In genomic region chr10:5547684-5547933, GRCh38 we compare ENCODE assay signal across 11 cellular contexts. TPM values are rescaled to one million over a fixed set of nuclear protein-coding genes. Genes with fewer than 3 reads are reported as not detected.
DNase-seq lines count a peak whose midpoint lies in the region; ATAC-seq and TF ChIP-seq lines count a peak whose summit lies in the region.
"Had no signal": no experiment of that assay in that cellular context is flagged by ENCODE, and none has a peak within 500 bp of the region (broad histone marks: within the 10 kb centered on the region; RNA-seq: fewer than 3 reads in every experiment).

No MANE protein-coding gene starts in this region.

- intact Hi-C loops in Panc1 (cut with micrococcal nuclease; ENCODE audit: unreplicated experiment) (no loop called here), dorsolateral prefrontal cortex (cut with DNase I) (no loop called here), tibial artery (cut with DNase I; ENCODE audit: low total_unique reads) (no loop called here)

- ATAC-seq in Panc1 (no peak), HG03039 (IDR thresholded peaks at IDR 0.05; ENCODE audit: unreplicated experiment) (no peak), GM18517 (IDR thresholded peaks at IDR 0.05; ENCODE audit: unreplicated experiment) (no peak)

- TF ChIP-seq CTCF in Panc1 (IDR thresholded peaks at IDR 0.05) = no peak
- TF ChIP-seq CTCF in dorsolateral prefrontal cortex (IDR thresholded peaks at IDR 0.05 in 54 of 56, conservative IDR thresholded peaks at IDR 0.05 in 2 of 56; ENCODE audit: low read depth in 1 of 56, partially characterized antibody in 56 of 56) = no peak
- TF ChIP-seq CTCF in tibial artery (IDR thresholded peaks at IDR 0.05) = no peak

- H3K36me3 ChIP-seq in Panc1 (ENCODE audit: control insufficient read depth, insufficient read depth, low read length) (no peaks in the 10 kb centered on the region), mesodermal cell (ENCODE audit: control insufficient read depth, insufficient read depth, low read length) (no peaks in the 10 kb centered on the region), tibial artery (no peaks in the 10 kb centered on the region)

- H3K4me3 ChIP-seq in Panc1 (ENCODE audit: low read depth in 2 of 2, low read length in 2 of 2) = peak overlapping the region; percentile 20 to 28; a peak in 3 of 4 replicates
- H3K4me3 ChIP-seq in dorsolateral prefrontal cortex = peak overlapping the region in 48 of 59 donors; percentile 1 to 60 (median 38)
- no peak overlapping the region for H3K4me3 ChIP-seq in mesodermal cell (ENCODE audit: extremely low read depth, insufficient read depth, low read length, poor library complexity, severe bottlenecking)
- H3K4me3 ChIP-seq in tibial artery = peak overlapping the region; percentile 8 to 33

- CTCF ChIA-PET in Panc1 (lab: Charles Lee) = interaction anchor here (0.7 kb wide), 1 partner anchor 36 kb away, joined by 3 read pairs; no protein-coding TSS in a partner anchor

- in situ Hi-C loops in Panc1 (cut with HindIII; ENCODE audit: low pct_unique_long_range_greater_than_20kb, low sequenced_read_pairs) = no loop called here

- H3K27ac ChIP-seq in Panc1 (ENCODE audit: low read length) (peak overlapping the region; percentile 78), dorsolateral prefrontal cortex (peak overlapping the region in 35 of 59 donors; percentile 1 to 79 (median 47)), mesodermal cell (ENCODE audit: low read depth, low read length, severe bottlenecking) (peak overlapping the region; percentile 88), tibial artery (peak overlapping the region; percentile 82 to 90)

- peaks cover 32% of the 10 kb centered on the region for H3K4me1 ChIP-seq in Panc1 (ENCODE audit: control insufficient read depth, insufficient read depth, low read length)
- H3K4me1 ChIP-seq in mesodermal cell (ENCODE audit: control insufficient read depth, insufficient read depth, low read length, poor library complexity, severe bottlenecking) = peaks cover 64% of the 10 kb centered on the region
- peaks cover 6 to 85% (median 63%) of the 10 kb centered on the region in 4 donors for H3K4me1 ChIP-seq in tibial artery

- POLR2A ChIA-PET in Panc1 (lab: Charles Lee) = no interaction called here

- no TSS peak for BruUV-seq in Panc1 (replicated peaks; lab: Mats Ljungman, UMichigan)

- H3K9me3 ChIP-seq in Panc1 (ENCODE audit: control insufficient read depth, insufficient read depth, low read depth, low read length) = peaks cover under 1% of the 10 kb centered on the region; the same call in 1 of the 2 replicates
- peaks cover 16% of the 10 kb centered on the region for H3K9me3 ChIP-seq in mesodermal cell (ENCODE audit: control insufficient read depth, low read length)
- H3K9me3 ChIP-seq in tibial artery = peaks cover 0 to 6% (median 0%) of the 10 kb centered on the region in 3 donors

- H3K27me3 ChIP-seq in Panc1 (ENCODE audit: control insufficient read depth, insufficient read depth, low read length) (no peaks in the 10 kb centered on the region), dorsolateral prefrontal cortex (no peaks in the 10 kb centered on the region), tibial artery (no peaks in the 10 kb centered on the region)

- 94 to 96% methylated on average over 3 to 4 of the region's 4 CpGs for WGBS in mesodermal cell (ENCODE audit: insufficient coverage in 2 of 2), 2 experiments

- no peak for DNase-seq in Panc1 (ENCODE audit: low read depth, low spot score)
- DNase-seq in dorsolateral prefrontal cortex = peak in 2 of 10 donors; percentile 4 to 20
- DNase-seq in tibial artery = peak in 1 of 2 donors; percentile 66
- no peak for DNase-seq in middle frontal gyrus (ENCODE audit: extremely low spot score, low spot score)
- DNase-seq in UCSD-AML1 (lab: John Stamatoyannopoulos, UW; ENCODE audit: unreplicated experiment) = no peak
- DNase-seq: KG1, NCI-H446 had no signal

RNA-seq across cellular contexts. Expression of gene CALML3, which starts 22.8 kb away (rescaled TPM):
- total RNA-seq in Panc1 (2021; ENCODE audit: unreplicated experiment) (not detected), dorsolateral prefrontal cortex (under 1 TPM in 21 of 120 experiments, not detected in 99; 0.11 to 0.45 (median 0.23) TPM)
- not detected for polyA plus RNA-seq in Panc1 (2012; ENCODE audit: insufficient read length)
- polyA plus RNA-seq in mesodermal cell (2013, experiment 1 of 2) = not detected
- not detected for polyA plus RNA-seq in mesodermal cell (2013, experiment 2 of 2)
- total RNA-seq: SK-MEL-5 had no signal

RNA-seq across cellular contexts. Expression of gene CALML5, which starts 48.2 kb away (rescaled TPM):
- total RNA-seq in Panc1 (2021; ENCODE audit: unreplicated experiment) (not detected), dorsolateral prefrontal cortex (not detected)
- not detected for polyA plus RNA-seq in Panc1 (2012; ENCODE audit: insufficient read length)
- polyA plus RNA-seq in mesodermal cell (2013, experiment 1 of 2) = not detected
- not detected for polyA plus RNA-seq in mesodermal cell (2013, experiment 2 of 2)
- total RNA-seq: SK-MEL-5 had no signal
